In genomic region chr4:158155656-158156356, GRCh38 we compare ENCODE assay signal across 1 cellular context.
TF ChIP-seq lines count a peak whose summit lies in the region.

No MANE protein-coding gene starts in this region.

TF ChIP-seq in GM12878, 131 proteins besides CTCF, POLR2A, EP300 and RAD21:
- TF ChIP-seq, protein P1, sequence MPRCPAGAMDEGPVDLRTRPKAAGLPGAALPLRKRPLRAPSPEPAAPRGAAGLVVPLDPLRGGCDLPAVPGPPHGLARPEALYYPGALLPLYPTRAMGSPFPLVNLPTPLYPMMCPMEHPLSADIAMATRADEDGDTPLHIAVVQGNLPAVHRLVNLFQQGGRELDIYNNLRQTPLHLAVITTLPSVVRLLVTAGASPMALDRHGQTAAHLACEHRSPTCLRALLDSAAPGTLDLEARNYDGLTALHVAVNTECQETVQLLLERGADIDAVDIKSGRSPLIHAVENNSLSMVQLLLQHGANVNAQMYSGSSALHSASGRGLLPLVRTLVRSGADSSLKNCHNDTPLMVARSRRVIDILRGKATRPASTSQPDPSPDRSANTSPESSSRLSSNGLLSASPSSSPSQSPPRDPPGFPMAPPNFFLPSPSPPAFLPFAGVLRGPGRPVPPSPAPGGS (IDR thresholded peaks at IDR 0.05; ENCODE audit: borderline replicate concordance, insufficient read depth, low read depth, low read length, poor library complexity, severe bottlenecking), result no peak
- no peak for TF ChIP-seq RB1 (IDR thresholded peaks at IDR 0.05; ENCODE audit: borderline replicate concordance)
- TF ChIP-seq, protein P2, sequence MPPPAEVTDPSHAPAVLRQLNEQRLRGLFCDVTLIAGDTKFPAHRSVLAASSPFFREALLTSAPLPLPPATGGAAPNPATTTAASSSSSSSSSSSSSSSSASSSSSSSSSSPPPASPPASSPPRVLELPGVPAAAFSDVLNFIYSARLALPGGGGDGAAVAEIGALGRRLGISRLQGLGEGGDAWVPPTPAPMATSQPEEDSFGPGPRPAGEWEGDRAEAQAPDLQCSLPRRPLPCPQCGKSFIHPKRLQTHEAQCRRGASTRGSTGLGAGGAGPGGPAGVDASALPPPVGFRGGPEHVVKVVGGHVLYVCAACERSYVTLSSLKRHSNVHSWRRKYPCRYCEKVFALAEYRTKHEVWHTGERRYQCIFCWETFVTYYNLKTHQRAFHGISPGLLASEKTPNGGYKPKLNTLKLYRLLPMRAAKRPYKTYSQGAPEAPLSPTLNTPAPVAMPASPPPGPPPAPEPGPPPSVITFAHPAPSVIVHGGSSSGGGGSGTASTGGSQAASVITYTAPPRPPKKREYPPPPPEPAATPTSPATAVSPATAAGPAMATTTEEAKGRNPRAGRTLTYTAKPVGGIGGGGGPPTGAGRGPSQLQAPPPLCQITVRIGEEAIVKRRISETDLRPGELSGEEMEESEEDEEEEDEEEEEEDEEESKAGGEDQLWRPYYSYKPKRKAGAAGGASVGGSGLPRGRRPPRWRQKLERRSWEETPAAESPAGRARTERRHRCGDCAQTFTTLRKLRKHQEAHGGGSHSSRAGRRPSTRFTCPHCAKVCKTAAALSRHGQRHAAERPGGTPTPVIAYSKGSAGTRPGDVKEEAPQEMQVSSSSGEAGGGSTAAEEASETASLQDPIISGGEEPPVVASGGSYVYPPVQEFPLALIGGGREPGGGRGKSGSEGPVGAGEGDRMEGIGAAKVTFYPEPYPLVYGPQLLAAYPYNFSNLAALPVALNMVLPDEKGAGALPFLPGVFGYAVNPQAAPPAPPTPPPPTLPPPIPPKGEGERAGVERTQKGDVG (CRISPR knock-in tag; IDR thresholded peaks at IDR 0.05), result no peak
- TF ChIP-seq POLR2AphosphoS2 (IDR thresholded peaks at IDR 0.05; ENCODE audit: low read depth, low read length), result no peak
- TF ChIP-seq NR2F1 (conservative IDR thresholded peaks at IDR 0.05), result no peak
- no peak for TF ChIP-seq MYC (IDR thresholded peaks at IDR 0.05; ENCODE audit: insufficient read depth, insufficient read length, insufficient replicate concordance, low read length, severe bottlenecking)
- no peak for TF ChIP-seq HDAC2 (IDR thresholded peaks at IDR 0.05)
- no peak for TF ChIP-seq E4F1 (IDR thresholded peaks at IDR 0.05; ENCODE audit: borderline replicate concordance, partially characterized antibody)
- no peak for TF ChIP-seq KDM1A (IDR thresholded peaks at IDR 0.05; ENCODE audit: borderline replicate concordance)
- no peak for TF ChIP-seq ATF7 (IDR thresholded peaks at IDR 0.05; ENCODE audit: low read depth)
- TF ChIP-seq BACH1 (IDR thresholded peaks at IDR 0.05; ENCODE audit: borderline replicate concordance), result no peak
- TF ChIP-seq, protein P3, sequence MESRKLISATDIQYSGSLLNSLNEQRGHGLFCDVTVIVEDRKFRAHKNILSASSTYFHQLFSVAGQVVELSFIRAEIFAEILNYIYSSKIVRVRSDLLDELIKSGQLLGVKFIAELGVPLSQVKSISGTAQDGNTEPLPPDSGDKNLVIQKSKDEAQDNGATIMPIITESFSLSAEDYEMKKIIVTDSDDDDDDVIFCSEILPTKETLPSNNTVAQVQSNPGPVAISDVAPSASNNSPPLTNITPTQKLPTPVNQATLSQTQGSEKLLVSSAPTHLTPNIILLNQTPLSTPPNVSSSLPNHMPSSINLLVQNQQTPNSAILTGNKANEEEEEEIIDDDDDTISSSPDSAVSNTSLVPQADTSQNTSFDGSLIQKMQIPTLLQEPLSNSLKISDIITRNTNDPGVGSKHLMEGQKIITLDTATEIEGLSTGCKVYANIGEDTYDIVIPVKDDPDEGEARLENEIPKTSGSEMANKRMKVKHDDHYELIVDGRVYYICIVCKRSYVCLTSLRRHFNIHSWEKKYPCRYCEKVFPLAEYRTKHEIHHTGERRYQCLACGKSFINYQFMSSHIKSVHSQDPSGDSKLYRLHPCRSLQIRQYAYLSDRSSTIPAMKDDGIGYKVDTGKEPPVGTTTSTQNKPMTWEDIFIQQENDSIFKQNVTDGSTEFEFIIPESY (IDR thresholded peaks at IDR 0.05), result no peak
- no peak for TF ChIP-seq POLR2AphosphoS5 (IDR thresholded peaks at IDR 0.05; ENCODE audit: low read length)
- TF ChIP-seq, protein P4, sequence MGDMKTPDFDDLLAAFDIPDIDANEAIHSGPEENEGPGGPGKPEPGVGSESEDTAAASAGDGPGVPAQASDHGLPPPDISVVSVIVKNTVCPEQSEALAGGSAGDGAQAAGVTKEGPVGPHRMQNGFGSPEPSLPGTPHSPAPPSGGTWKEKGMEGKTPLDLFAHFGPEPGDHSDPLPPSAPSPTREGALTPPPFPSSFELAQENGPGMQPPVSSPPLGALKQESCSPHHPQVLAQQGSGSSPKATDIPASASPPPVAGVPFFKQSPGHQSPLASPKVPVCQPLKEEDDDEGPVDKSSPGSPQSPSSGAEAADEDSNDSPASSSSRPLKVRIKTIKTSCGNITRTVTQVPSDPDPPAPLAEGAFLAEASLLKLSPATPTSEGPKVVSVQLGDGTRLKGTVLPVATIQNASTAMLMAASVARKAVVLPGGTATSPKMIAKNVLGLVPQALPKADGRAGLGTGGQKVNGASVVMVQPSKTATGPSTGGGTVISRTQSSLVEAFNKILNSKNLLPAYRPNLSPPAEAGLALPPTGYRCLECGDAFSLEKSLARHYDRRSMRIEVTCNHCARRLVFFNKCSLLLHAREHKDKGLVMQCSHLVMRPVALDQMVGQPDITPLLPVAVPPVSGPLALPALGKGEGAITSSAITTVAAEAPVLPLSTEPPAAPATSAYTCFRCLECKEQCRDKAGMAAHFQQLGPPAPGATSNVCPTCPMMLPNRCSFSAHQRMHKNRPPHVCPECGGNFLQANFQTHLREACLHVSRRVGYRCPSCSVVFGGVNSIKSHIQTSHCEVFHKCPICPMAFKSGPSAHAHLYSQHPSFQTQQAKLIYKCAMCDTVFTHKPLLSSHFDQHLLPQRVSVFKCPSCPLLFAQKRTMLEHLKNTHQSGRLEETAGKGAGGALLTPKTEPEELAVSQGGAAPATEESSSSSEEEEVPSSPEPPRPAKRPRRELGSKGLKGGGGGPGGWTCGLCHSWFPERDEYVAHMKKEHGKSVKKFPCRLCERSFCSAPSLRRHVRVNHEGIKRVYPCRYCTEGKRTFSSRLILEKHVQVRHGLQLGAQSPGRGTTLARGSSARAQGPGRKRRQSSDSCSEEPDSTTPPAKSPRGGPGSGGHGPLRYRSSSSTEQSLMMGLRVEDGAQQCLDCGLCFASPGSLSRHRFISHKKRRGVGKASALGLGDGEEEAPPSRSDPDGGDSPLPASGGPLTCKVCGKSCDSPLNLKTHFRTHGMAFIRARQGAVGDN (IDR thresholded peaks at IDR 0.05), result no peak
- no peak for TF ChIP-seq YY1 (IDR thresholded peaks at IDR 0.05; ENCODE audit: low read depth, low read length)
- TF ChIP-seq, protein P5, sequence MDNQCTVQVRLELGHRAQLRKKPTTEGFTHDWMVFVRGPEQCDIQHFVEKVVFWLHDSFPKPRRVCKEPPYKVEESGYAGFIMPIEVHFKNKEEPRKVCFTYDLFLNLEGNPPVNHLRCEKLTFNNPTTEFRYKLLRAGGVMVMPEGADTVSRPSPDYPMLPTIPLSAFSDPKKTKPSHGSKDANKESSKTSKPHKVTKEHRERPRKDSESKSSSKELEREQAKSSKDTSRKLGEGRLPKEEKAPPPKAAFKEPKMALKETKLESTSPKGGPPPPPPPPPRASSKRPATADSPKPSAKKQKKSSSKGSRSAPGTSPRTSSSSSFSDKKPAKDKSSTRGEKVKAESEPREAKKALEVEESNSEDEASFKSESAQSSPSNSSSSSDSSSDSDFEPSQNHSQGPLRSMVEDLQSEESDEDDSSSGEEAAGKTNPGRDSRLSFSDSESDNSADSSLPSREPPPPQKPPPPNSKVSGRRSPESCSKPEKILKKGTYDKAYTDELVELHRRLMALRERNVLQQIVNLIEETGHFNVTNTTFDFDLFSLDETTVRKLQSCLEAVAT (IDR thresholded peaks at IDR 0.05), result no peak
TF ChIP-seq in GM12878: peak in this region for 0.
